Comparison of ENCODE assay signal across 31 cellular contexts in the genomic region with DNA sequence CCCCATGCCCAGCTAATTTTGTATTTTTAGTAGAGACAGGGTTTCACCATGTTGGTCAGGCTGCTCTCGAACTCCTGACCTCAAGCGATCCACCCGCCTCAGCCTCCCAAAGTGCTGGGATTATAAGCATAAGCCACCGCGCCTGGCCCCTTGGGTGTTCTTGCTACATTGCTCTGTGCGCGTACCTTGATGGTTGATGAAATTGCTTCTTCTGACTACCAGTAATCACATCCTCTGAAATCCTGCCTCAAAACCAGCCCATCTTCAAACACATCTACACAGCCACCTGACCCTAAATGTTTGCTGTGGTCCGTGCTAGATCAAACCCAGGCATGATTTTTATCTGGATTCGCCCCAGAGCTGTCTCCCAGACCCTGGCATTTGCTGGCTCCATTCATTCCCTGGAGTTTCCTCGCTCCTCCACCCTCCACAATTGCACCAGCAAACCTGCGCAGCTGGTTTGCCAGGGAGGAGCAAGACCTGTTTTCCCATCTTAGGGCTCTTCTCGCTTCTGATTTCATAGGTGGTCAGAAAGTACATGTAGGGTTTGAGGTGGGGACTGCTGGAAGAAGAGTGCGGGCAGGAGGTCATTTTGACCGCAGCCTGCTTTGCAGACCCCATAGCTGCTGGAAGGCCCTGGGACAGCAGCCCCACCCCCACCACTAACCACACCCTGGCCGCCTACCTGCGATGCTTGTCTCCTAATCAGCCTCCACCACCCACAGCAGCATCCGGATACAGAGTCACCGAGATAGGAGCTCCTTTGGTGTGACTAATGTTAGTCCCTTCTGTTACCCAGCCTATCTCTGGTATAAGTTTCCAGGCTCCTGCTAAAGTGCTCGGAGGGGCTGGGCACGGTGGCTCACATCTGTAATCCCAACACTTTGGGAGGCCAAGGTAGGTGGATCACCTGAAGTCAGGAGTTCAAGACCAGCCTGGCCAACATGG. TPM values are rescaled to one million over a fixed set of nuclear protein-coding genes. Genes with fewer than 3 reads are reported as not detected.
DNase-seq lines count a peak whose midpoint lies in the region; ATAC-seq, FAIRE-seq and TF ChIP-seq lines count a peak whose summit lies in the region.
"Had no signal": no experiment of that assay in that cellular context is flagged by ENCODE, and none has a peak within 500 bp of the region (broad histone marks: within the 10 kb centered on the region; RNA-seq: fewer than 3 reads in every experiment).

No MANE protein-coding gene starts in this region.

- no peak for TF ChIP-seq CTCF in foreskin keratinocyte (conservative IDR thresholded peaks at IDR 0.05)

- no peak for FAIRE-seq in small intestine (lab: Jason Lieb, UNC)
- FAIRE-seq: colon, TTC549 had no signal

- H3K36me3 ChIP-seq in small intestine (ENCODE audit: control insufficient read depth in 2 of 2, insufficient read depth in 2 of 2, low read length in 2 of 2) = no peaks in the 10 kb centered on the region
- no peaks in the 10 kb centered on the region for H3K36me3 ChIP-seq in HAP-1 (replicated peaks)
- H3K36me3 ChIP-seq: left lung, Peyer's patch, SJCRH30 had no signal

- H3K4me3 ChIP-seq in small intestine (ENCODE audit: low read depth in 1 of 2, low read length in 2 of 2) (no peak overlapping the region), HAP-1 (no peak overlapping the region)
- H3K4me3 ChIP-seq: left lung, Peyer's patch, SJCRH30 had no signal

- 37 to 79% (median 51%) methylated on average over 18 to 20 of the region's 20 CpGs for WGBS in small intestine, 3 donors

- H3K4me1 ChIP-seq in foreskin keratinocyte (no peaks in the 10 kb centered on the region), small intestine (ENCODE audit: control insufficient read depth in 2 of 2, insufficient read depth in 1 of 2, low read depth in 1 of 2, low read length in 1 of 2) (no peaks in the 10 kb centered on the region), HAP-1 (no peaks in the 10 kb centered on the region)

- H3K27ac ChIP-seq in foreskin keratinocyte (no peak overlapping the region), small intestine (ENCODE audit: low read depth in 1 of 2, low read length in 1 of 2) (peak overlapping the region in 1 of 2 donors; percentile 30)
- H3K27ac ChIP-seq: left lung, SJCRH30 had no signal

- H3K9me3 ChIP-seq in small intestine (ENCODE audit: control insufficient read depth, low read depth) (no peaks in the 10 kb centered on the region), HAP-1 (no peaks in the 10 kb centered on the region)
- H3K9me3 ChIP-seq: left lung, Peyer's patch, SJCRH30 had no signal

- ATAC-seq in foreskin keratinocyte = peak; percentile 33
- ATAC-seq: activated CD8-positive, alpha-beta T cell treated with anti-CD3 and anti-CD28 coated beads for 36 hours; activated naive CD4-positive, alpha-beta T cell treated with anti-CD3 and anti-CD28 coated beads, Interleukin-2, amount 50 U/mL, for 72 hours; effector memory CD8-positive, alpha-beta T cell; left lung; naive thymus-derived CD8-positive, alpha-beta T cell; right cardiac atrium; stimulated activated memory B cell treated with anti-CD40 and anti-IgM and Interleukin-4, amounts not matched to agents 10 μg/mL and 1 μg/mL and 100 μg/mL, for 72 hours had no signal

- H3K27me3 ChIP-seq in foreskin keratinocyte (no peaks in the 10 kb centered on the region), small intestine (ENCODE audit: control insufficient read depth in 2 of 2, insufficient read depth in 2 of 2, low read length in 2 of 2) (no peaks in the 10 kb centered on the region), HAP-1 (ENCODE audit: low read depth) (no peaks in the 10 kb centered on the region)
- H3K27me3 ChIP-seq: left lung, Peyer's patch, SJCRH30 had no signal

- peak; percentile 36 for DNase-seq in SIG-M5 treated with dmso at 0.1 percent for 504 hours (lab: John Stamatoyannopoulos, UW; ENCODE audit: unreplicated experiment)
- no peak for DNase-seq in SIG-M5 (lab: John Stamatoyannopoulos, UW)
- DNase-seq in SK-N-DZ (ENCODE audit: low spot score) = peak; percentile 60
- DNase-seq in foreskin keratinocyte = peak in 1 of 2 donors; percentile 25
- peak; percentile 52 for DNase-seq in small intestine
- DNase-seq in HAP-1 (ENCODE audit: low spot score in 2 of 2) = no peak
- DNase-seq in NAMALWA (ENCODE audit: low spot score) = no peak
- no peak for DNase-seq in stimulated activated CD4-positive, alpha-beta T cell treated with anti-CD3 and anti-CD28 coated beads, Interleukin-2, amount 100 ng/mL, for 48 hours
- DNase-seq: 8988T; activated CD8-positive, alpha-beta T cell treated with anti-CD3 and anti-CD28 coated beads for 36 hours; CD4-positive, CD25-positive, alpha-beta regulatory T cell; DMS 273 treated with DMSO at 0.1 percent for 48 hours; effector memory CD8-positive, alpha-beta T cell; H7; hypothalamus; left lung; mesendoderm; naive thymus-derived CD8-positive, alpha-beta T cell; NCI-H1105; NCI-H2029 treated with DMSO at 0.1 percent for 48 hours; NCI-H526 treated with DMSO at 0.1 percent for 48 hours; Peyer's patch; right cardiac atrium; SJCRH30; stimulated activated CD4-positive, alpha-beta T cell treated with anti-CD3 and anti-CD28 coated beads, Interleukin-4, amount 100 ng/mL, for 4 hours; substantia nigra; T-helper 1 cell had no signal

- in situ Hi-C loops in HAP-1 (cut with MboI; ENCODE audit: low sequenced_read_pairs) = no loop called here

RNA-seq across cellular contexts. Expression of gene SWI5, which starts 22.7 kb away (rescaled TPM):
- polyA plus RNA-seq in SK-N-DZ (2014; cell fraction: cytosol; rRNA removed) = 34.5 and 36.4 TPM in 2 replicates
- polyA plus RNA-seq in SK-N-DZ (2014; cell fraction: nucleus; rRNA removed) = 10.9 and 28.7 TPM in 2 replicates
- total RNA-seq in foreskin keratinocyte = 25.6 and 29.9 TPM in 2 replicates
- polyA plus RNA-seq in foreskin keratinocyte (40.6 and 46.1 TPM in 2 replicates), small intestine (10 to 100 TPM; 29.3 to 38.5 (median 37.8) TPM)

RNA-seq across cellular contexts. Expression of gene GOLGA2, which starts 23.0 kb away (rescaled TPM):
- 45.8 and 68.5 TPM in 2 replicates for polyA plus RNA-seq in SK-N-DZ (2014; cell fraction: cytosol; rRNA removed)
- 38.2 and 44.9 TPM in 2 replicates for polyA plus RNA-seq in SK-N-DZ (2014; cell fraction: nucleus; rRNA removed)
- 47.5 and 53.6 TPM in 2 replicates for total RNA-seq in foreskin keratinocyte
- polyA plus RNA-seq in foreskin keratinocyte = 27.7 and 30.5 TPM in 2 replicates
- polyA plus RNA-seq in small intestine = 10 to 100 TPM; 34.9 to 49.4 (median 48.0) TPM

RNA-seq across cellular contexts. Expression of gene TRUB2, which starts 23.4 kb away (rescaled TPM):
- polyA plus RNA-seq in SK-N-DZ (2014; cell fraction: cytosol; rRNA removed) = 22.3 and 25.6 TPM in 2 replicates
- polyA plus RNA-seq in SK-N-DZ (2014; cell fraction: nucleus; rRNA removed) = 11.9 and 20.5 TPM in 2 replicates
- total RNA-seq in foreskin keratinocyte = 24.6 and 26.0 TPM in 2 replicates
- polyA plus RNA-seq in foreskin keratinocyte = 23.8 and 26.3 TPM in 2 replicates
- 10 to 100 TPM; 17.0 to 35.3 (median 17.9) TPM for polyA plus RNA-seq in small intestine

RNA-seq across cellular contexts. Expression of gene COQ4, which starts 23.8 kb away (rescaled TPM):
- polyA plus RNA-seq in SK-N-DZ (2014; cell fraction: cytosol; rRNA removed) = 44.3 and 60.6 TPM in 2 replicates
- polyA plus RNA-seq in SK-N-DZ (2014; cell fraction: nucleus; rRNA removed) = 95.7 and 104 TPM in 2 replicates
- total RNA-seq in foreskin keratinocyte = 29.2 and 33.5 TPM in 2 replicates
- polyA plus RNA-seq in foreskin keratinocyte = 35.8 and 38.3 TPM in 2 replicates
- polyA plus RNA-seq in small intestine = 100 to 1,000 TPM in 2 of 3 donors, 10 to 100 TPM in 1; 78.3 to 198 (median 132) TPM

RNA-seq across cellular contexts. Expression of gene SLC27A4, which starts 41.5 kb away (rescaled TPM):
- polyA plus RNA-seq in SK-N-DZ (2014; cell fraction: cytosol; rRNA removed) = 25.5 and 27.0 TPM in 2 replicates
- 18.5 and 20.6 TPM in 2 replicates for polyA plus RNA-seq in SK-N-DZ (2014; cell fraction: nucleus; rRNA removed)
- total RNA-seq in foreskin keratinocyte = 29.5 and 32.8 TPM in 2 replicates
- polyA plus RNA-seq in foreskin keratinocyte (28.6 and 34.0 TPM in 2 replicates), small intestine (100 to 1,000 TPM in 2 of 3 donors, 10 to 100 TPM in 1; 57.5 to 162 (median 132) TPM)

Comparison
In these comparisons a context has a peak if more than half of its experiments do, and no peak if none do; other contexts are left out.
1. DNase-seq: peak in SIG-M5 treated with dmso at 0.1 percent for 504 hours (single experiment), SK-N-DZ (single experiment) and small intestine (single experiment); none in SIG-M5 (single experiment), HAP-1 (0 of 2), NAMALWA (single experiment) and stimulated activated CD4-positive, alpha-beta T cell treated with anti-CD3 and anti-CD28 coated beads, Interleukin-2, amount 100 ng/mL, for 48 hours (0 of 2).